1 cellular context compared by ENCODE assay signal in genomic region chr2:105387225-105387624, GRCh38.
TF ChIP-seq lines count a peak whose summit lies in the region.

No MANE protein-coding gene starts in this region.

TF ChIP-seq in IMR-90, 13 proteins besides CTCF, POLR2A, EP300 and RAD21:
- TF ChIP-seq USF2 (IDR thresholded peaks at IDR 0.05; ENCODE audit: low read depth, low read length) (no peak), MAZ (IDR thresholded peaks at IDR 0.05; ENCODE audit: borderline replicate concordance, low read depth, low read length) (no peak), NFE2L2 (IDR thresholded peaks at IDR 0.05; ENCODE audit: low read depth, low read length) (no peak), MAFK (IDR thresholded peaks at IDR 0.05; ENCODE audit: low read depth, low read length) (no peak), SMC3 (IDR thresholded peaks at IDR 0.05; ENCODE audit: low read depth, low read length) (no peak), MXI1 (IDR thresholded peaks at IDR 0.05; ENCODE audit: borderline replicate concordance, low read depth, low read length) (no peak), RCOR1 (IDR thresholded peaks at IDR 0.05; ENCODE audit: insufficient replicate concordance, low read length) (no peak), CEBPB (IDR thresholded peaks at IDR 0.05; ENCODE audit: low read depth, low read length) (no peak), RFX5 (IDR thresholded peaks at IDR 0.05; ENCODE audit: low read depth, low read length) (no peak), FOS (IDR thresholded peaks at IDR 0.05; ENCODE audit: low read depth, low read length) (no peak), ELK1 (IDR thresholded peaks at IDR 0.05; ENCODE audit: borderline replicate concordance, low read depth, low read length) (no peak), BHLHE40 (IDR thresholded peaks at IDR 0.05; ENCODE audit: low read depth, low read length) (no peak), CHD1 (IDR thresholded peaks at IDR 0.05; ENCODE audit: low read depth, low read length) (no peak)
